Comparison of ENCODE assay signal across 32 cellular contexts in the genomic region with DNA sequence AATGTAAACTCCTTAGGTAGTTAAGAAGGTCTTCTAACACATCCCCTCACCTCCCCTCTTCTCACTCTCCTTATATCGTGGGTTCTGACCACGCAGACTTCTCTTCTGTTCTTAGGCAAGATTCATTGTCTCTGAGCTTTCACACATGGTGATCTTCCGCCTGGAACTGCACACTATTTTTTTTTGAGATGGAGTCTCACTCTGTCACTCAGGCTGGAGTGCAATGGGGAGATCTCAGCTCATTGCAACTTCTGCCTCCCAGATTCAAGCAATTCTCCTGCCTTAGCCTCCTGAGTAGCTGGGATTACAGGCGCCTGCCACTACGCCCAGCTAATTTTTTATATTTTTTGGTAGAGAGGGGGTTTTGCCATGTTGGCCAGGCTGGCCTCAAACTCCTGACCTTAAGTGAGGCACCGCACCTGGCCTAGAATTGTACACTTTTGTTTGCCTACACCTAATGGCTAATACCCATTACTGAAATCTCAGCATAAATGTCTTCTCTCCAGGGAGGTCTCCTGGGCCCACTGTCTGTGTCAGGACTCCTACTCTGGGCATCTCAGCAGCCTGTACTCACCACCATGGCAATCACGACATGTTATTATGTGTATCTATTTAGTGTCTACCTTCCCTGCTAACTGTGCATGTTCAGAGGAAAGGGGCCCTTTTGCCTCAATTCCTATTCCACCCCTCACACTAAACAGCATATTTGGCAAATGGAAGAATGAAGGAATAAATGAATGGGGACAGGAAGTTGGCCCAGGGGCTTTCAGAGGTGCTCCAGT.
"Had no signal": no experiment of that assay in that cellular context is flagged by ENCODE, and none has a peak within 500 bp of the region (broad histone marks: within the 10 kb centered on the region; RNA-seq: fewer than 3 reads in every experiment).

No MANE protein-coding gene starts in this region.

- H3K27ac ChIP-seq: adrenal gland, ascending aorta, body of pancreas, brain microvascular endothelial cell, breast epithelium, cardiac muscle cell had no signal

- H3K27me3 ChIP-seq: adrenal gland, ascending aorta, body of pancreas, brain microvascular endothelial cell, breast epithelium, cardiac muscle cell had no signal

- DNase-seq: activated effector memory CD4-positive, alpha-beta T cell treated with anti-CD3 and anti-CD28 coated beads, Interleukin-2, amount 50 U/mL, for 16 hours; activated effector memory CD4-positive, alpha-beta T cell treated with Interleukin-2 at 50 U/mL for 16 hours; activated gamma-delta T cell; activated gamma-delta T cell treated with Interleukin-2 at 50 U/mL for 16 hours; activated naive CD4-positive, alpha-beta T cell; activated naive CD4-positive, alpha-beta T cell treated with anti-CD3 and anti-CD28 coated beads for 36 hours; activated naive CD4-positive, alpha-beta T cell treated with anti-CD3 and anti-CD28 coated beads, Interleukin-2, amount 10 ng/mL, durations not matched to agents 7 days and 5 days; activated naive CD4-positive, alpha-beta T cell treated with anti-CD3 and anti-CD28 coated beads, Interleukin-2, amount 50 U/mL, for 16 hours; activated naive CD4-positive, alpha-beta T cell treated with Interleukin-2 at 50 U/mL for 16 hours; activated naive CD8-positive, alpha-beta T cell treated with anti-CD3 and anti-CD28 coated beads for 36 hours; activated naive CD8-positive, alpha-beta T cell treated with anti-CD3 and anti-CD28 coated beads, Interleukin-2, amount 10 ng/mL, durations not matched to agents 7 days and 5 days; activated naive CD8-positive, alpha-beta T cell treated with anti-CD3 and anti-CD28 coated beads, Interleukin-2, amount 50 U/mL, for 24 hours; activated T-cell treated with anti-CD3 and anti-CD28 coated beads, Interleukin-2, amount 50 U/mL, for 4 hours; activated T-cell treated with anti-CD3 and anti-CD28 coated beads, Interleukin-2, amount 50 U/mL, for 48 hours; activated T-cell treated with anti-CD3 and anti-CD28 coated beads, Interleukin-2, amount 50 U/mL, for 72 hours; adrenal gland; amniotic stem cell; amygdala; anterior cingulate cortex; aorta; body of pancreas; brain microvascular endothelial cell; caudate nucleus; central memory CD4-positive, alpha-beta T cell; cerebellar nuclear complex had no signal

- ATAC-seq: activated naive CD4-positive, alpha-beta T cell treated with anti-CD3 and anti-CD28 coated beads, Interleukin-2, amount 50 U/mL, for 72 hours; activated naive CD8-positive, alpha-beta T cell treated with anti-CD3 and anti-CD28 coated beads, Interleukin-2, amount 50 U/mL, for 24 hours; activated T-cell treated with anti-CD3 and anti-CD28 coated beads, Interleukin-2, amount 50 U/mL, for 4 hours; activated T-cell treated with anti-CD3 and anti-CD28 coated beads, Interleukin-2, amount 50 U/mL, for 72 hours; activated T-helper 17 cell treated with anti-CD3 and anti-CD28 coated beads, Interleukin-2, amount 50 U/mL, for 72 hours; body of pancreas had no signal

- H3K4me1 ChIP-seq: adrenal gland, ascending aorta, body of pancreas, breast epithelium had no signal

- H3K36me3 ChIP-seq: adrenal gland, ascending aorta, brain microvascular endothelial cell, breast epithelium, cardiac muscle cell had no signal

- H3K4me3 ChIP-seq: adrenal gland, ascending aorta, body of pancreas, breast epithelium, cardiac muscle cell had no signal

- H3K9me3 ChIP-seq: adrenal gland, ascending aorta, breast epithelium had no signal

- FAIRE-seq: astrocyte, bronchial epithelial cell had no signal
